Comparison of ENCODE assay signal across 11 cellular contexts in genomic region chr21:31514598-31514997, GRCh38.
DNase-seq lines count a peak whose midpoint lies in the region; ATAC-seq and TF ChIP-seq lines count a peak whose summit lies in the region.
"Had no signal": no experiment of that assay in that cellular context is flagged by ENCODE, and none has a peak within 500 bp of the region (broad histone marks: within the 10 kb centered on the region; RNA-seq: fewer than 3 reads in every experiment).

No MANE protein-coding gene starts in this region.

- H3K9me3 Mint-ChIP-seq in endodermal cell (no peaks in the 10 kb centered on the region), neural crest cell (no peaks in the 10 kb centered on the region)
- peaks cover 0 to 2% (median 0%) of the 10 kb centered on the region in 11 donors for H3K9me3 Mint-ChIP-seq in naive thymus-derived CD4-positive, alpha-beta T cell

- WGBS in endodermal cell (ENCODE audit: insufficient coverage in 1 of 2, insufficient read length in 1 of 2), 2 experiments = 57 to 62% methylated on average over 5 to 12 of the region's 12 CpGs

- no peaks in the 10 kb centered on the region for H3K36me3 ChIP-seq in endodermal cell (ENCODE audit: control insufficient read depth, insufficient read depth, low read length)
- no peaks in the 10 kb centered on the region for H3K36me3 ChIP-seq in naive thymus-derived CD4-positive, alpha-beta T cell (ENCODE audit: control insufficient read depth in 2 of 3, insufficient read depth in 3 of 3, low read length in 3 of 3)

- TF ChIP-seq CTCF in endodermal cell (conservative IDR thresholded peaks at IDR 0.05) (peak; percentile 51), neural crest cell (conservative IDR thresholded peaks at IDR 0.05) (peak; percentile 30)

- H3K4me3 Mint-ChIP-seq in endodermal cell (no peak overlapping the region), neural crest cell (no peak overlapping the region)
- no peak overlapping the region for H3K4me3 Mint-ChIP-seq in naive thymus-derived CD4-positive, alpha-beta T cell

- H3K27ac ChIP-seq in endodermal cell (ENCODE audit: low read depth, low read length) = no peak overlapping the region
- no peak overlapping the region for H3K27ac ChIP-seq in naive thymus-derived CD4-positive, alpha-beta T cell (ENCODE audit: low read depth, low read length)

- H3K36me3 Mint-ChIP-seq in endodermal cell (ENCODE audit: low read depth) (no peaks in the 10 kb centered on the region), neural crest cell (ENCODE audit: low read depth) (no peaks in the 10 kb centered on the region)
- peaks cover 0 to 7% (median 0%) of the 10 kb centered on the region in 5 donors for H3K36me3 Mint-ChIP-seq in naive thymus-derived CD4-positive, alpha-beta T cell

- POLR2A ChIA-PET in naive thymus-derived CD4-positive, alpha-beta T cell (lab: Charles Lee) = no interaction called here

- H3K4me3 ChIP-seq in endodermal cell (ENCODE audit: low read length) = no peak overlapping the region
- H3K4me3 ChIP-seq in naive thymus-derived CD4-positive, alpha-beta T cell (ENCODE audit: low read length) = no peak overlapping the region

- no peaks in the 10 kb centered on the region for H3K9me3 ChIP-seq in endodermal cell (ENCODE audit: control insufficient read depth, low read length)
- no peaks in the 10 kb centered on the region for H3K9me3 ChIP-seq in naive thymus-derived CD4-positive, alpha-beta T cell (ENCODE audit: control insufficient read depth in 2 of 3, low read length in 3 of 3)
- H3K9me3 ChIP-seq: Caco-2 had no signal

- no peaks in the 10 kb centered on the region for H3K27me3 ChIP-seq in endodermal cell (ENCODE audit: control insufficient read depth, insufficient read depth, low read length, poor library complexity, severe bottlenecking)
- H3K27me3 ChIP-seq in naive thymus-derived CD4-positive, alpha-beta T cell (ENCODE audit: control insufficient read depth in 2 of 2, insufficient read depth in 2 of 2, low read length in 2 of 2) = no peaks in the 10 kb centered on the region

- ATAC-seq in naive thymus-derived CD4-positive, alpha-beta T cell = no peak
- ATAC-seq in GM21529 (IDR thresholded peaks at IDR 0.05; ENCODE audit: unreplicated experiment) = no peak

- H3K27me3 Mint-ChIP-seq in endodermal cell (ENCODE audit: insufficient read depth) (no peaks in the 10 kb centered on the region), neural crest cell (ENCODE audit: low read depth) (no peaks in the 10 kb centered on the region)
- peaks cover 0 to 38% (median 0%) of the 10 kb centered on the region in 5 donors for H3K27me3 Mint-ChIP-seq in naive thymus-derived CD4-positive, alpha-beta T cell

- intact Hi-C loops in naive thymus-derived CD4-positive, alpha-beta T cell (cut with micrococcal nuclease) = no loop called here

- H3K9ac ChIP-seq in endodermal cell (ENCODE audit: extremely low read depth, low read length, poor library complexity, severe bottlenecking) = no peak overlapping the region

- DNase-seq in Daoy (ENCODE audit: low read depth) (peak; percentile 21), NCI-H69 (lab: John Stamatoyannopoulos, UW) (peak; percentile 79), endodermal cell (peak; percentile 78), neural crest cell (ENCODE audit: low read depth, low spot score) (peak; percentile 43), SIG-M5 treated with dmso at 0.1 percent for 504 hours (lab: John Stamatoyannopoulos, UW; ENCODE audit: unreplicated experiment) (no peak)
- no peak for DNase-seq in stimulated activated CD4-positive, alpha-beta T cell treated with anti-CD3 and anti-CD28 coated beads, Interleukin-2, amount 100 ng/mL, for 24 hours
- no peak for DNase-seq in naive thymus-derived CD4-positive, alpha-beta T cell
- DNase-seq: Caco-2, kidney glomerular epithelial cell, NCI-H187 had no signal

- peaks cover 26% of the 10 kb centered on the region for H3K4me1 Mint-ChIP-seq in endodermal cell
- H3K4me1 Mint-ChIP-seq in neural crest cell = peaks cover 27% of the 10 kb centered on the region
- H3K4me1 Mint-ChIP-seq in naive thymus-derived CD4-positive, alpha-beta T cell = peaks cover 3 to 19% (median 11%) of the 10 kb centered on the region in 7 donors

- CTCF ChIA-PET in naive thymus-derived CD4-positive, alpha-beta T cell (lab: Charles Lee) = interaction anchor here (0.7 to 1.2 kb wide), 2 partner anchors 37 to 152 kb away, joined by 3 to 6 read pairs; no protein-coding TSS in a partner anchor

- H3K27ac Mint-ChIP-seq in endodermal cell = no peak overlapping the region
- H3K27ac Mint-ChIP-seq in neural crest cell (ENCODE audit: unreplicated experiment) = peak overlapping the region; percentile 46
- H3K27ac Mint-ChIP-seq in naive thymus-derived CD4-positive, alpha-beta T cell = no peak overlapping the region

- no peaks in the 10 kb centered on the region for H3K4me1 ChIP-seq in endodermal cell (ENCODE audit: control insufficient read depth, insufficient read depth, low read length)
- peaks cover 6% of the 10 kb centered on the region in 2 donors for H3K4me1 ChIP-seq in naive thymus-derived CD4-positive, alpha-beta T cell (ENCODE audit: control insufficient read depth in 2 of 2, insufficient read depth in 2 of 2, low read length in 2 of 2)
- H3K4me1 ChIP-seq: Caco-2 had no signal

Comparison
In these comparisons a context has a peak if more than half of its experiments do, and no peak if none do; other contexts are left out.
1. DNase-seq: peak in Daoy (single experiment), NCI-H69 (single experiment), endodermal cell (single experiment) and neural crest cell (single experiment); none in stimulated activated CD4-positive, alpha-beta T cell treated with anti-CD3 and anti-CD28 coated beads, Interleukin-2, amount 100 ng/mL, for 24 hours (0 of 2), naive thymus-derived CD4-positive, alpha-beta T cell (0 of 9) and SIG-M5 treated with dmso at 0.1 percent for 504 hours (single experiment).